In the genomic region with DNA sequence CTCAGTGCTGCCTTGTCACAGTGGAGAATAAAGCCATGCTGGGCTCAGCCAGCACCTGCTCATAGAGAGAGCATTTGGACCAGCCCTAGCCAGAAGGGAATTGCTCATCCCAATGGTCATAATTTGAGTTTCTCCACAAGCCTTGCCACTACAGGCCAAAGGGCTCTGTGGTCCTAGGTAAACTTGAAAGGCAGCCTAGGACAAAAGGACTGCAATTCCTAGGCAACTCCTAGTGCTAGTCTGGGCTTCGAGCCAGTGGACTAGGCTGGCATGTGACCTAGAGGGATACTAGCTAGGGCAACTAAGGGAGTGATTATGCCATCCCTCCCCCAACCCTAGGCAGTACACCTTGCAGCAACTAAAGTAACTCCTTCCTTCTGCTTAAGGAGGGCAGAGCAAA, we compare ENCODE assay signal across 15 cellular contexts.
DNase-seq lines count a peak whose midpoint lies in the region; ATAC-seq and TF ChIP-seq lines count a peak whose summit lies in the region.
"Had no signal": no experiment of that assay in that cellular context is flagged by ENCODE, and none has a peak within 500 bp of the region (broad histone marks: within the 10 kb centered on the region; RNA-seq: fewer than 3 reads in every experiment).

No MANE protein-coding gene starts in this region.

- H3K27me3 Mint-ChIP-seq in neural crest cell (ENCODE audit: low read depth) = no peaks in the 10 kb centered on the region
- H3K27me3 Mint-ChIP-seq in activated naive CD4-positive, alpha-beta T cell treated with anti-CD3 and anti-CD28 coated beads for 36 hours (ENCODE audit: low read depth) = peaks cover 3% of the 10 kb centered on the region
- H3K27me3 Mint-ChIP-seq: activated B cell treated with CpG ODN at 0.5 μM for 24 hours had no signal

- no peak for ATAC-seq in HG02938 (IDR thresholded peaks at IDR 0.05; ENCODE audit: unreplicated experiment)

- H3K36me3 Mint-ChIP-seq in neural crest cell (ENCODE audit: low read depth) = peaks cover 2% of the 10 kb centered on the region
- H3K36me3 Mint-ChIP-seq in activated naive CD4-positive, alpha-beta T cell treated with anti-CD3 and anti-CD28 coated beads for 36 hours (ENCODE audit: low read depth) = no peaks in the 10 kb centered on the region

- no peaks in the 10 kb centered on the region for H3K4me1 Mint-ChIP-seq in neural crest cell
- no peaks in the 10 kb centered on the region for H3K4me1 Mint-ChIP-seq in activated naive CD4-positive, alpha-beta T cell treated with anti-CD3 and anti-CD28 coated beads for 36 hours (ENCODE audit: low read depth)
- H3K4me1 Mint-ChIP-seq: activated B cell treated with CpG ODN at 0.5 μM for 24 hours had no signal

- intact Hi-C loops in activated naive CD4-positive, alpha-beta T cell treated with anti-CD3 and anti-CD28 coated beads for 36 hours (cut with micrococcal nuclease) = no loop called here

- H3K27ac Mint-ChIP-seq in neural crest cell (ENCODE audit: unreplicated experiment) = peak overlapping the region; percentile 43
- H3K27ac Mint-ChIP-seq in activated naive CD4-positive, alpha-beta T cell treated with anti-CD3 and anti-CD28 coated beads for 36 hours = no peak overlapping the region
- H3K27ac Mint-ChIP-seq: activated B cell treated with CpG ODN at 0.5 μM for 24 hours; T-helper 1 cell treated with Interleukin-12 subunit alpha and Interleukin-12 subunit beta and Interleukin-4 antibody, amounts not matched to agents 30 μg/mL and 1 μg/mL, for 36 hours had no signal

- H3K9me3 Mint-ChIP-seq in neural crest cell = peaks cover 9% of the 10 kb centered on the region
- peaks cover 5% of the 10 kb centered on the region for H3K9me3 Mint-ChIP-seq in activated naive CD4-positive, alpha-beta T cell treated with anti-CD3 and anti-CD28 coated beads for 36 hours

- TF ChIP-seq CTCF in neural crest cell (conservative IDR thresholded peaks at IDR 0.05) = no peak

- CTCF ChIA-PET in activated naive CD4-positive, alpha-beta T cell treated with anti-CD3 and anti-CD28 coated beads for 36 hours (lab: Charles Lee) = no interaction called here

- no peak overlapping the region for H3K4me3 Mint-ChIP-seq in neural crest cell
- no peak overlapping the region for H3K4me3 Mint-ChIP-seq in activated naive CD4-positive, alpha-beta T cell treated with anti-CD3 and anti-CD28 coated beads for 36 hours
- H3K4me3 Mint-ChIP-seq: activated B cell treated with CpG ODN at 0.5 μM for 24 hours; T-helper 1 cell treated with Interleukin-12 subunit alpha and Interleukin-12 subunit beta and Interleukin-4 antibody, amounts not matched to agents 30 μg/mL and 1 μg/mL, for 36 hours had no signal

- DNase-seq in H4 (ENCODE audit: low spot score) = peak; percentile 16
- DNase-seq in NCI-H2196 treated with DMSO at 0.1 percent for 48 hours (lab: John Stamatoyannopoulos, UW; ENCODE audit: unreplicated experiment) = peak; percentile 68
- peak; percentile 4 for DNase-seq in fibroblast of gingiva (ENCODE audit: low read depth)
- no peak for DNase-seq in neural crest cell (ENCODE audit: low read depth, low spot score)
- no peak for DNase-seq in activated effector memory CD4-positive, alpha-beta T cell treated with anti-CD3 and anti-CD28 coated beads, Interleukin-2, amount 50 U/mL, for 16 hours
- no peak for DNase-seq in activated naive CD4-positive, alpha-beta T cell treated with anti-CD3 and anti-CD28 coated beads for 36 hours
- no peak for DNase-seq in activated T-cell treated with anti-CD3 and anti-CD28 coated beads for 4 hours
- DNase-seq: activated B cell treated with CpG ODN at 0.5 μM for 24 hours; Caco-2; NCI-H2227 treated with DMSO at 0.1 percent for 48 hours; SIG-M5; stimulated activated CD4-positive, alpha-beta T cell treated with anti-CD3 and anti-CD28 coated beads, Interleukin-4, amount 100 ng/mL, for 24 hours; tibial artery had no signal

Comparison
In these comparisons a context has a peak if more than half of its experiments do, and no peak if none do; other contexts are left out.
1. DNase-seq: peak in H4 (single experiment), NCI-H2196 treated with DMSO at 0.1 percent for 48 hours (single experiment) and fibroblast of gingiva (single experiment); none in neural crest cell (single experiment), activated effector memory CD4-positive, alpha-beta T cell treated with anti-CD3 and anti-CD28 coated beads, Interleukin-2, amount 50 U/mL, for 16 hours (single experiment), activated naive CD4-positive, alpha-beta T cell treated with anti-CD3 and anti-CD28 coated beads for 36 hours (single experiment) and activated T-cell treated with anti-CD3 and anti-CD28 coated beads for 4 hours (single experiment).